ENCODE assay signal across 1 cellular context in the genomic region with DNA sequence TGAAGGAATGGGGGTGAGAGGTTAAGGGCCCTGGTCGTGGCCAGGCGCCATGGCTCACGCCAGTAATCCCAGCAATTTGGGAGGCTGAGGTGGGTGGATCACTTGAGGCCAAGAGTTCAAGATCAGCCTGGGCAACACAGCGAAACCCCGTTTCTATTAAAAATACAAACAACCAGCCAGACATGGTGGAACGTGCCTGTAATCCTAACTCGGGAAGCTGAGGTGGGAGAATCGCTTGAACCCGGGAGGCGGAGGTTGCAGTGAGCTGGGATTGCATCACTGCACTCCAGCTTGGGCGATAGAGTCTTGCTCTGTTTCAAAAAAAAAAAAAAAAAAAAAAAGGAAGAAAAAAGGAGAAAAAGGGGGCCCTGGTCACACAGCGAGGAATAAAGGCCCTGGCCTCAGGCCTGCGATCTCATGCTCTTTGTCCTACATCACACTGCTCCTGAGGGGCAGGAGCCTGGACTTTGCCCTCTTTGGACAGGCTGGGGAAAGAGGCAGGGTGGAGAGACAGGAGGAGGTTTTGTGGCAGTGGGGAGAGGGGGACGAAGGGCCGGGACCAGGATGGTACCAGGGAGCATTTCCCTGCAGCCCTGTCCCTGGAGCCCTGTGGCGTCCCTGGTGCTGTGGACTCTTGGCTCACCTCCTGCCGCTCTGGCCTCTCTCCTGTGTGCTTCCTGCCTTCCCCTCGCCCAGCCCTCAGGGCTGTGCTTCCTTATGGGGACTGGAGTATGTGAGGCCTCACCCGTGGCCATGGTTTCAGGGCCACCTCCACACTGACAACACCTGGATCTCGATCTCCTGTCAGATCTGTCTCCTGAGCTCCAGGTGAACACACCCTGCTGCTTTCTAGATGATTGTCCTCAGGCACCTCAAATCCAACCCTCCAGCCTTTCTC.
A peak's percentile ranks its signal among the peaks of the same experiment; 100 is the strongest.
TF ChIP-seq lines count a peak whose summit lies in the region.

No MANE protein-coding gene starts in this region.

TF ChIP-seq in HepG2, 621 proteins besides CTCF, POLR2A, EP300 and RAD21 (continued from another document and continues in another):
- TF ChIP-seq, protein P1, sequence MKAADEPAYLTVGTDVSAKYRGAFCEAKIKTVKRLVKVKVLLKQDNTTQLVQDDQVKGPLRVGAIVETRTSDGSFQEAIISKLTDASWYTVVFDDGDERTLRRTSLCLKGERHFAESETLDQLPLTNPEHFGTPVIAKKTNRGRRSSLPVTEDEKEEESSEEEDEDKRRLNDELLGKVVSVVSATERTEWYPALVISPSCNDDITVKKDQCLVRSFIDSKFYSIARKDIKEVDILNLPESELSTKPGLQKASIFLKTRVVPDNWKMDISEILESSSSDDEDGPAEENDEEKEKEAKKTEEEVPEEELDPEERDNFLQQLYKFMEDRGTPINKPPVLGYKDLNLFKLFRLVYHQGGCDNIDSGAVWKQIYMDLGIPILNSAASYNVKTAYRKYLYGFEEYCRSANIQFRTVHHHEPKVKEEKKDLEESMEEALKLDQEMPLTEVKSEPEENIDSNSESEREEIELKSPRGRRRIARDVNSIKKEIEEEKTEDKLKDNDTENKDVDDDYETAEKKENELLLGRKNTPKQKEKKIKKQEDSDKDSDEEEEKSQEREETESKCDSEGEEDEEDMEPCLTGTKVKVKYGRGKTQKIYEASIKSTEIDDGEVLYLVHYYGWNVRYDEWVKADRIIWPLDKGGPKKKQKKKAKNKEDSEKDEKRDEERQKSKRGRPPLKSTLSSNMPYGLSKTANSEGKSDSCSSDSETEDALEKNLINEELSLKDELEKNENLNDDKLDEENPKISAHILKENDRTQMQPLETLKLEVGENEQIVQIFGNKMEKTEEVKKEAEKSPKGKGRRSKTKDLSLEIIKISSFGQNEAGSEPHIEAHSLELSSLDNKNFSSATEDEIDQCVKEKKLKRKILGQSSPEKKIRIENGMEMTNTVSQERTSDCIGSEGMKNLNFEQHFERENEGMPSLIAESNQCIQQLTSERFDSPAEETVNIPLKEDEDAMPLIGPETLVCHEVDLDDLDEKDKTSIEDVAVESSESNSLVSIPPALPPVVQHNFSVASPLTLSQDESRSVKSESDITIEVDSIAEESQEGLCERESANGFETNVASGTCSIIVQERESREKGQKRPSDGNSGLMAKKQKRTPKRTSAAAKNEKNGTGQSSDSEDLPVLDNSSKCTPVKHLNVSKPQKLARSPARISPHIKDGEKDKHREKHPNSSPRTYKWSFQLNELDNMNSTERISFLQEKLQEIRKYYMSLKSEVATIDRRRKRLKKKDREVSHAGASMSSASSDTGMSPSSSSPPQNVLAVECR (CRISPR knock-in tag; IDR thresholded peaks at IDR 0.05; ENCODE audit: borderline replicate concordance) = peak; percentile 85; the same call in 1 of the 2 replicates
- TF ChIP-seq MIER3 (CRISPR knock-in tag; IDR thresholded peaks at IDR 0.05; ENCODE audit: borderline replicate concordance) (peak; percentile 87; the same call in 1 of the 2 replicates), ZZZ3 (CRISPR knock-in tag; IDR thresholded peaks at IDR 0.05; ENCODE audit: borderline replicate concordance) (peak; percentile 83; the same call in 1 of the 2 replicates), SALL1 (CRISPR knock-in tag; IDR thresholded peaks at IDR 0.05) (peak; percentile 86), GTF3A (CRISPR knock-in tag; conservative IDR thresholded peaks at IDR 0.05) (0 out of 2 replicates have a peak, but pooled peaks have one; percentile 58), SMYD3 (CRISPR knock-in tag; IDR thresholded peaks at IDR 0.05) (peak; percentile 76; the same call in 1 of the 2 replicates), ZBTB7B (CRISPR knock-in tag; IDR thresholded peaks at IDR 0.05) (peak; percentile 92; the same call in 1 of the 2 replicates), ZNF260 (CRISPR knock-in tag; IDR thresholded peaks at IDR 0.05; ENCODE audit: borderline replicate concordance, low read depth) (0 out of 2 replicates have a peak, but pooled peaks have one; percentile 14), ZFY (CRISPR knock-in tag; IDR thresholded peaks at IDR 0.05) (peak; percentile 92), ZNF607 (CRISPR knock-in tag; IDR thresholded peaks at IDR 0.05; ENCODE audit: borderline replicate concordance) (peak; percentile 87), NFIB (CRISPR knock-in tag; IDR thresholded peaks at IDR 0.05; ENCODE audit: borderline replicate concordance) (no peak), NRL (CRISPR knock-in tag; IDR thresholded peaks at IDR 0.05; ENCODE audit: borderline replicate concordance) (peak; percentile 79; the same call in 1 of the 2 replicates), EEA1 (CRISPR knock-in tag; IDR thresholded peaks at IDR 0.05; ENCODE audit: borderline replicate concordance) (peak; percentile 60; the same call in 1 of the 2 replicates), ZNF337 (CRISPR knock-in tag; IDR thresholded peaks at IDR 0.05; ENCODE audit: borderline replicate concordance, low read depth) (no peak), KLF9 (CRISPR knock-in tag; IDR thresholded peaks at IDR 0.05; ENCODE audit: low read depth) (peak; percentile 74; the same call in 1 of the 2 replicates), ZNF879 (CRISPR knock-in tag; IDR thresholded peaks at IDR 0.05) (no peak), ISL2 (CRISPR knock-in tag; IDR thresholded peaks at IDR 0.05) (peak; percentile 50; the same call in 1 of the 2 replicates), ZKSCAN5 (CRISPR knock-in tag; IDR thresholded peaks at IDR 0.05) (peak; percentile 94), TBX2 (CRISPR knock-in tag; IDR thresholded peaks at IDR 0.05; ENCODE audit: borderline replicate concordance) (peak; percentile 83), ZNF460 (CRISPR knock-in tag; IDR thresholded peaks at IDR 0.05; ENCODE audit: borderline replicate concordance) (peak; percentile 37; the same call in 1 of the 2 replicates), PPARG (CRISPR knock-in tag; conservative IDR thresholded peaks at IDR 0.05) (peak; percentile 99), ZSCAN20 (CRISPR knock-in tag; IDR thresholded peaks at IDR 0.05; ENCODE audit: borderline replicate concordance) (no peak; the same call in 1 of the 2 replicates), RFX5 (IDR thresholded peaks at IDR 0.05; ENCODE audit: low read depth, low read length) (no peak), TEAD3 (CRISPR knock-in tag; optimal IDR thresholded peaks at IDR 0.05; ENCODE audit: borderline replicate concordance) (no peak), ZNF496 (CRISPR knock-in tag; IDR thresholded peaks at IDR 0.05; ENCODE audit: insufficient replicate concordance) (no peak), FIP1L1 (IDR thresholded peaks at IDR 0.05; ENCODE audit: borderline replicate concordance, insufficient read depth, low read depth, low read length) (peak; percentile 84; the same call in 1 of the 2 replicates), TCF12 (IDR thresholded peaks at IDR 0.05) (no peak), TCF12 (CRISPR knock-in tag; IDR thresholded peaks at IDR 0.05) (0 out of 2 replicates have a peak, but pooled peaks have one; percentile 59), HOXA7 (CRISPR knock-in tag; IDR thresholded peaks at IDR 0.05) (no peak), MYNN (CRISPR knock-in tag; IDR thresholded peaks at IDR 0.05; ENCODE audit: low read depth) (no peak), GABPB1 (CRISPR knock-in tag; IDR thresholded peaks at IDR 0.05) (peak; percentile 66), SP4 (CRISPR knock-in tag; IDR thresholded peaks at IDR 0.05) (no peak), HMG20A (CRISPR knock-in tag; IDR thresholded peaks at IDR 0.05; ENCODE audit: borderline replicate concordance) (peak; percentile 48; the same call in 1 of the 2 replicates), NPAS2 (CRISPR knock-in tag; IDR thresholded peaks at IDR 0.05; ENCODE audit: borderline replicate concordance) (no peak), THYN1 (CRISPR knock-in tag; IDR thresholded peaks at IDR 0.05; ENCODE audit: borderline replicate concordance, low read depth) (0 out of 2 replicates have a peak, but pooled peaks have one; percentile 51)
- TF ChIP-seq, protein P2, sequence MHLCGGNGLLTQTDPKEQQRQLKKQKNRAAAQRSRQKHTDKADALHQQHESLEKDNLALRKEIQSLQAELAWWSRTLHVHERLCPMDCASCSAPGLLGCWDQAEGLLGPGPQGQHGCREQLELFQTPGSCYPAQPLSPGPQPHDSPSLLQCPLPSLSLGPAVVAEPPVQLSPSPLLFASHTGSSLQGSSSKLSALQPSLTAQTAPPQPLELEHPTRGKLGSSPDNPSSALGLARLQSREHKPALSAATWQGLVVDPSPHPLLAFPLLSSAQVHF (CRISPR knock-in tag; IDR thresholded peaks at IDR 0.05) = no peak
- TF ChIP-seq, protein P3, sequence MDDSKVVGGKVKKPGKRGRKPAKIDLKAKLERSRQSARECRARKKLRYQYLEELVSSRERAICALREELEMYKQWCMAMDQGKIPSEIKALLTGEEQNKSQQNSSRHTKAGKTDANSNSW (CRISPR knock-in tag; IDR thresholded peaks at IDR 0.05; ENCODE audit: borderline replicate concordance) = peak; percentile 52; the same call in 1 of the 2 replicates
- TF ChIP-seq, protein P4, sequence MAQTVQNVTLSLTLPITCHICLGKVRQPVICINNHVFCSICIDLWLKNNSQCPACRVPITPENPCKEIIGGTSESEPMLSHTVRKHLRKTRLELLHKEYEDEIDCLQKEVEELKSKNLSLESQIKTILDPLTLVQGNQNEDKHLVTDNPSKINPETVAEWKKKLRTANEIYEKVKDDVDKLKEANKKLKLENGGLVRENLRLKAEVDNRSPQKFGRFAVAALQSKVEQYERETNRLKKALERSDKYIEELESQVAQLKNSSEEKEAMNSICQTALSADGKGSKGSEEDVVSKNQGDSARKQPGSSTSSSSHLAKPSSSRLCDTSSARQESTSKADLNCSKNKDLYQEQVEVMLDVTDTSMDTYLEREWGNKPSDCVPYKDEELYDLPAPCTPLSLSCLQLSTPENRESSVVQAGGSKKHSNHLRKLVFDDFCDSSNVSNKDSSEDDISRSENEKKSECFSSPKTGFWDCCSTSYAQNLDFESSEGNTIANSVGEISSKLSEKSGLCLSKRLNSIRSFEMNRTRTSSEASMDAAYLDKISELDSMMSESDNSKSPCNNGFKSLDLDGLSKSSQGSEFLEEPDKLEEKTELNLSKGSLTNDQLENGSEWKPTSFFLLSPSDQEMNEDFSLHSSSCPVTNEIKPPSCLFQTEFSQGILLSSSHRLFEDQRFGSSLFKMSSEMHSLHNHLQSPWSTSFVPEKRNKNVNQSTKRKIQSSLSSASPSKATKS (CRISPR knock-in tag; IDR thresholded peaks at IDR 0.05) = no peak
- TF ChIP-seq, protein P5, sequence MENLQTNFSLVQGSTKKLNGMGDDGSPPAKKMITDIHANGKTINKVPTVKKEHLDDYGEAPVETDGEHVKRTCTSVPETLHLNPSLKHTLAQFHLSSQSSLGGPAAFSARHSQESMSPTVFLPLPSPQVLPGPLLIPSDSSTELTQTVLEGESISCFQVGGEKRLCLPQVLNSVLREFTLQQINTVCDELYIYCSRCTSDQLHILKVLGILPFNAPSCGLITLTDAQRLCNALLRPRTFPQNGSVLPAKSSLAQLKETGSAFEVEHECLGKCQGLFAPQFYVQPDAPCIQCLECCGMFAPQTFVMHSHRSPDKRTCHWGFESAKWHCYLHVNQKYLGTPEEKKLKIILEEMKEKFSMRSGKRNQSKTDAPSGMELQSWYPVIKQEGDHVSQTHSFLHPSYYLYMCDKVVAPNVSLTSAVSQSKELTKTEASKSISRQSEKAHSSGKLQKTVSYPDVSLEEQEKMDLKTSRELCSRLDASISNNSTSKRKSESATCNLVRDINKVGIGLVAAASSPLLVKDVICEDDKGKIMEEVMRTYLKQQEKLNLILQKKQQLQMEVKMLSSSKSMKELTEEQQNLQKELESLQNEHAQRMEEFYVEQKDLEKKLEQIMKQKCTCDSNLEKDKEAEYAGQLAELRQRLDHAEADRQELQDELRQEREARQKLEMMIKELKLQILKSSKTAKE (CRISPR knock-in tag; IDR thresholded peaks at IDR 0.05; ENCODE audit: borderline replicate concordance) = no peak
- TF ChIP-seq, protein P6, sequence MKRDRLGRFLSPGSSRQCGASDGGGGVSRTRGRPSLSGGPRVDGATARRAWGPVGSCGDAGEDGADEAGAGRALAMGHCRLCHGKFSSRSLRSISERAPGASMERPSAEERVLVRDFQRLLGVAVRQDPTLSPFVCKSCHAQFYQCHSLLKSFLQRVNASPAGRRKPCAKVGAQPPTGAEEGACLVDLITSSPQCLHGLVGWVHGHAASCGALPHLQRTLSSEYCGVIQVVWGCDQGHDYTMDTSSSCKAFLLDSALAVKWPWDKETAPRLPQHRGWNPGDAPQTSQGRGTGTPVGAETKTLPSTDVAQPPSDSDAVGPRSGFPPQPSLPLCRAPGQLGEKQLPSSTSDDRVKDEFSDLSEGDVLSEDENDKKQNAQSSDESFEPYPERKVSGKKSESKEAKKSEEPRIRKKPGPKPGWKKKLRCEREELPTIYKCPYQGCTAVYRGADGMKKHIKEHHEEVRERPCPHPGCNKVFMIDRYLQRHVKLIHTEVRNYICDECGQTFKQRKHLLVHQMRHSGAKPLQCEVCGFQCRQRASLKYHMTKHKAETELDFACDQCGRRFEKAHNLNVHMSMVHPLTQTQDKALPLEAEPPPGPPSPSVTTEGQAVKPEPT (CRISPR knock-in tag; IDR thresholded peaks at IDR 0.05; ENCODE audit: low read depth) = peak; percentile 95
- TF ChIP-seq, protein P7, sequence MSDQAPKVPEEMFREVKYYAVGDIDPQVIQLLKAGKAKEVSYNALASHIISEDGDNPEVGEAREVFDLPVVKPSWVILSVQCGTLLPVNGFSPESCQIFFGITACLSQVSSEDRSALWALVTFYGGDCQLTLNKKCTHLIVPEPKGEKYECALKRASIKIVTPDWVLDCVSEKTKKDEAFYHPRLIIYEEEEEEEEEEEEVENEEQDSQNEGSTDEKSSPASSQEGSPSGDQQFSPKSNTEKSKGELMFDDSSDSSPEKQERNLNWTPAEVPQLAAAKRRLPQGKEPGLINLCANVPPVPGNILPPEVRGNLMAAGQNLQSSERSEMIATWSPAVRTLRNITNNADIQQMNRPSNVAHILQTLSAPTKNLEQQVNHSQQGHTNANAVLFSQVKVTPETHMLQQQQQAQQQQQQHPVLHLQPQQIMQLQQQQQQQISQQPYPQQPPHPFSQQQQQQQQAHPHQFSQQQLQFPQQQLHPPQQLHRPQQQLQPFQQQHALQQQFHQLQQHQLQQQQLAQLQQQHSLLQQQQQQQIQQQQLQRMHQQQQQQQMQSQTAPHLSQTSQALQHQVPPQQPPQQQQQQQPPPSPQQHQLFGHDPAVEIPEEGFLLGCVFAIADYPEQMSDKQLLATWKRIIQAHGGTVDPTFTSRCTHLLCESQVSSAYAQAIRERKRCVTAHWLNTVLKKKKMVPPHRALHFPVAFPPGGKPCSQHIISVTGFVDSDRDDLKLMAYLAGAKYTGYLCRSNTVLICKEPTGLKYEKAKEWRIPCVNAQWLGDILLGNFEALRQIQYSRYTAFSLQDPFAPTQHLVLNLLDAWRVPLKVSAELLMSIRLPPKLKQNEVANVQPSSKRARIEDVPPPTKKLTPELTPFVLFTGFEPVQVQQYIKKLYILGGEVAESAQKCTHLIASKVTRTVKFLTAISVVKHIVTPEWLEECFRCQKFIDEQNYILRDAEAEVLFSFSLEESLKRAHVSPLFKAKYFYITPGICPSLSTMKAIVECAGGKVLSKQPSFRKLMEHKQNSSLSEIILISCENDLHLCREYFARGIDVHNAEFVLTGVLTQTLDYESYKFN (CRISPR knock-in tag; conservative IDR thresholded peaks at IDR 0.05) = peak; percentile 96
- TF ChIP-seq, protein P8, sequence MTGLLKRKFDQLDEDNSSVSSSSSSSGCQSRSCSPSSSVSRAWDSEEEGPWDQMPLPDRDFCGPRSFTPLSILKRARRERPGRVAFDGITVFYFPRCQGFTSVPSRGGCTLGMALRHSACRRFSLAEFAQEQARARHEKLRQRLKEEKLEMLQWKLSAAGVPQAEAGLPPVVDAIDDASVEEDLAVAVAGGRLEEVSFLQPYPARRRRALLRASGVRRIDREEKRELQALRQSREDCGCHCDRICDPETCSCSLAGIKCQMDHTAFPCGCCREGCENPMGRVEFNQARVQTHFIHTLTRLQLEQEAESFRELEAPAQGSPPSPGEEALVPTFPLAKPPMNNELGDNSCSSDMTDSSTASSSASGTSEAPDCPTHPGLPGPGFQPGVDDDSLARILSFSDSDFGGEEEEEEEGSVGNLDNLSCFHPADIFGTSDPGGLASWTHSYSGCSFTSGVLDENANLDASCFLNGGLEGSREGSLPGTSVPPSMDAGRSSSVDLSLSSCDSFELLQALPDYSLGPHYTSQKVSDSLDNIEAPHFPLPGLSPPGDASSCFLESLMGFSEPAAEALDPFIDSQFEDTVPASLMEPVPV (CRISPR knock-in tag; IDR thresholded peaks at IDR 0.05) = peak; percentile 10; the same call in 1 of the 2 replicates
